15 cellular contexts compared by ENCODE assay signal in genomic region chr7:6545398-6546126, GRCh38. TPM values are rescaled to one million over a fixed set of nuclear protein-coding genes. Genes with fewer than 3 reads are reported as not detected.
A peak's percentile ranks its signal among the peaks of the same experiment; 100 is the strongest.
DNase-seq lines count a peak whose midpoint lies in the region; ATAC-seq and TF ChIP-seq lines count a peak whose summit lies in the region.
"Had no signal": no experiment of that assay in that cellular context is flagged by ENCODE, and none has a peak within 500 bp of the region (broad histone marks: within the 10 kb centered on the region; RNA-seq: fewer than 3 reads in every experiment).

No MANE protein-coding gene starts in this region.

- H3K36me3 Mint-ChIP-seq in CD4-positive, alpha-beta T cell (ENCODE audit: low read depth): no peaks in the 10 kb centered on the region
- H3K36me3 Mint-ChIP-seq in dendritic cell treated with granulocyte-macrophage colony-stimulating factor and Interleukin-4, amounts not matched to agents 40 ng/mL and 50 ng/mL, for 4 days (ENCODE audit: low read depth): no peaks in the 10 kb centered on the region
- H3K36me3 Mint-ChIP-seq: WTC11 had no signal

- intact Hi-C loops in CD4-positive, alpha-beta T cell (cut with DNase I, micrococcal nuclease): no loop called here
- intact Hi-C loops in dendritic cell treated with granulocyte-macrophage colony-stimulating factor and Interleukin-4, amounts not matched to agents 40 ng/mL and 50 ng/mL, for 4 days (cut with micrococcal nuclease): no loop called here

- H3K4me1 ChIP-seq in MM.1S (ENCODE audit: low read length): 0 out of 2 replicates have a peak, but pooled peaks cover 5% of the 10 kb centered on the region

- DNase-seq in CD4-positive, alpha-beta T cell: no peak
- DNase-seq in GM20000 (ENCODE audit: low spot score): peak; percentile 63
- peak; percentile 29 for DNase-seq in MM.1S
- no peak for DNase-seq in KG1 (lab: John Stamatoyannopoulos, UW)
- no peak for DNase-seq in KBM-7
- no peak for DNase-seq in NCI-H748 (lab: John Stamatoyannopoulos, UW; ENCODE audit: unreplicated experiment)
- DNase-seq in LoVo (ENCODE audit: low spot score): no peak
- DNase-seq: activated gamma-delta T cell; foreskin fibroblast; GM23248; NCI-H82; stimulated activated CD4-positive, alpha-beta T cell treated with anti-CD3 and anti-CD28 coated beads, Interleukin-4, amount 100 ng/mL, for 1 hour had no signal

- H3K9me3 ChIP-seq in CD4-positive, alpha-beta T cell (ENCODE audit: control insufficient read depth, low read length): no peaks in the 10 kb centered on the region
- no peaks in the 10 kb centered on the region for H3K9me3 ChIP-seq in MM.1S (replicated peaks; ENCODE audit: insufficient read depth, low read length)

- ATAC-seq in CD4-positive, alpha-beta T cell (ENCODE audit: poor library complexity): peak; percentile 84
- ATAC-seq: WTC11 had no signal

- H3K4me3 ChIP-seq in MM.1S (ENCODE audit: low read length): no peak overlapping the region
- H3K4me3 ChIP-seq: GM23248 had no signal

- H3K79me2 ChIP-seq in MM.1S (ENCODE audit: low read length): no peaks in the 10 kb centered on the region

- H3K9ac ChIP-seq in MM.1S (ENCODE audit: low read length): no peak overlapping the region
- H3K9ac ChIP-seq: GM23248 had no signal

- H3K4me2 ChIP-seq in MM.1S (ENCODE audit: low read depth, low read length): peak overlapping the region; percentile 18; the same call in 1 of the 2 replicates

- no peak for TF ChIP-seq CTCF in CD4-positive, alpha-beta T cell (IDR thresholded peaks at IDR 0.05)
- TF ChIP-seq CTCF in GM20000 (IDR thresholded peaks at IDR 0.05; ENCODE audit: extremely low read depth, missing control alignments) (no peak), MM.1S (IDR thresholded peaks at IDR 0.05; ENCODE audit: low read length) (no peak)

- peak overlapping the region; percentile 42 for H3K4me3 Mint-ChIP-seq in CD4-positive, alpha-beta T cell
- H3K4me3 Mint-ChIP-seq in dendritic cell treated with granulocyte-macrophage colony-stimulating factor and Interleukin-4, amounts not matched to agents 40 ng/mL and 50 ng/mL, for 4 days: no peak overlapping the region
- H3K4me3 Mint-ChIP-seq: WTC11 had no signal

- no peaks in the 10 kb centered on the region for H3K27me3 ChIP-seq in CD4-positive, alpha-beta T cell (ENCODE audit: control insufficient read depth, insufficient read depth, low read length)
- no peaks in the 10 kb centered on the region for H3K27me3 ChIP-seq in MM.1S (replicated peaks; ENCODE audit: insufficient read depth, low read length)

- POLR2A ChIA-PET in CD4-positive, alpha-beta T cell (lab: Charles Lee): no interaction called here

- H3K9me3 Mint-ChIP-seq in CD4-positive, alpha-beta T cell: no peaks in the 10 kb centered on the region
- H3K9me3 Mint-ChIP-seq in dendritic cell treated with granulocyte-macrophage colony-stimulating factor and Interleukin-4, amounts not matched to agents 40 ng/mL and 50 ng/mL, for 4 days: no peaks in the 10 kb centered on the region
- H3K9me3 Mint-ChIP-seq: WTC11 had no signal

- H3K4me1 Mint-ChIP-seq in CD4-positive, alpha-beta T cell (ENCODE audit: low read depth): peaks cover 17% of the 10 kb centered on the region
- peaks cover 13% of the 10 kb centered on the region for H3K4me1 Mint-ChIP-seq in dendritic cell treated with granulocyte-macrophage colony-stimulating factor and Interleukin-4, amounts not matched to agents 40 ng/mL and 50 ng/mL, for 4 days (ENCODE audit: low read depth)

- no peaks in the 10 kb centered on the region for H4K20me1 ChIP-seq in MM.1S (ENCODE audit: insufficient read depth, low read length)

- H3K9me2 ChIP-seq in MM.1S (replicated peaks; ENCODE audit: insufficient read depth, low read length): no peaks in the 10 kb centered on the region

- 0 out of 2 replicates have a peak overlapping the region, but pooled peaks have one; percentile 17 for H2AFZ ChIP-seq in MM.1S (ENCODE audit: low read length)
- H2AFZ ChIP-seq: GM23248 had no signal

- H3F3A ChIP-seq in MM.1S (ENCODE audit: insufficient read depth, low read length): no peaks in the 10 kb centered on the region

- CTCF ChIA-PET in CD4-positive, alpha-beta T cell (lab: Charles Lee): interaction anchor here (0.6 kb wide), 1 partner anchor 48 kb away, joined by 3 read pairs; no protein-coding TSS in a partner anchor

- H3K27ac Mint-ChIP-seq in CD4-positive, alpha-beta T cell: peak overlapping the region; percentile 34
- H3K27ac Mint-ChIP-seq in dendritic cell treated with granulocyte-macrophage colony-stimulating factor and Interleukin-4, amounts not matched to agents 40 ng/mL and 50 ng/mL, for 4 days: peak overlapping the region; percentile 3
- H3K27ac Mint-ChIP-seq: WTC11 had no signal

- no peaks in the 10 kb centered on the region for H3K36me3 ChIP-seq in MM.1S (replicated peaks; ENCODE audit: insufficient read depth, low read length)

- no peaks in the 10 kb centered on the region for H3K27me3 Mint-ChIP-seq in CD4-positive, alpha-beta T cell
- H3K27me3 Mint-ChIP-seq in dendritic cell treated with granulocyte-macrophage colony-stimulating factor and Interleukin-4, amounts not matched to agents 40 ng/mL and 50 ng/mL, for 4 days: no peaks in the 10 kb centered on the region

- in situ Hi-C loops in KBM-7 (cut with MboI; ENCODE audit: low pct_unique_long_range_greater_than_20kb, low sequenced_read_pairs): no loop called here

- no peak overlapping the region for H3K27ac ChIP-seq in CD4-positive, alpha-beta T cell (ENCODE audit: low read depth, low read length)
- no peak overlapping the region for H3K27ac ChIP-seq in MM.1S (ENCODE audit: low read length)
- H3K27ac ChIP-seq: GM23248 had no signal

RNA-seq across cellular contexts. Expression of gene GRID2IP, which starts 5.7 kb away (rescaled TPM):
- total RNA-seq in CD4-positive, alpha-beta T cell: under 1 TPM; 0.36 to 0.39 TPM
- total RNA-seq: GM23248, osteoblast had no signal

RNA-seq across cellular contexts. Expression of gene ZDHHC4, which starts 31.7 kb away (rescaled TPM):
- total RNA-seq in CD4-positive, alpha-beta T cell: 10 to 100 TPM; 32.1 to 32.9 TPM

RNA-seq across cellular contexts. Expression of gene INTS15, which starts 44.3 kb away (rescaled TPM):
- 10 to 100 TPM; 39.3 to 41.8 TPM for total RNA-seq in CD4-positive, alpha-beta T cell

Comparison
In these comparisons a context has a peak if more than half of its experiments do, and no peak if none do; other contexts are left out.
1. DNase-seq: peak in GM20000 (single experiment) and MM.1S (single experiment); none in CD4-positive, alpha-beta T cell (0 of 10), KG1 (single experiment), KBM-7 (single experiment), NCI-H748 (single experiment) and LoVo (single experiment).